Comparison of ENCODE assay signal across 14 cellular contexts in genomic region chr11:84686726-84687125, GRCh38.
"Had no signal": no experiment of that assay in that cellular context is flagged by ENCODE, and none has a peak within 500 bp of the region (broad histone marks: within the 10 kb centered on the region; RNA-seq: fewer than 3 reads in every experiment).

No MANE protein-coding gene starts in this region.

- H3K4me3 ChIP-seq: cardiac muscle cell, coronary artery, gastroesophageal sphincter, hepatocyte, right atrium auricular region, thyroid gland had no signal

- H3K4me3 Mint-ChIP-seq: T-helper 1 cell treated with Interleukin-12 subunit alpha and Interleukin-12 subunit beta and Interleukin-4 antibody, amounts not matched to agents 30 μg/mL and 1 μg/mL, for 36 hours had no signal

- H3K27me3 ChIP-seq: cardiac muscle cell, gastroesophageal sphincter, hepatocyte, right atrium auricular region, thyroid gland had no signal

- H3K9me3 ChIP-seq: gastroesophageal sphincter, right atrium auricular region, thyroid gland had no signal

- H3K9me3 Mint-ChIP-seq: T-helper 1 cell treated with Interleukin-12 subunit alpha and Interleukin-12 subunit beta and Interleukin-4 antibody, amounts not matched to agents 30 μg/mL and 1 μg/mL, for 36 hours had no signal

- H3K4me2 ChIP-seq: hepatocyte had no signal

- H3K36me3 Mint-ChIP-seq: activated naive CD4-positive, alpha-beta T cell treated with anti-CD3 and anti-CD28 coated beads, Interleukin-2, amount 50 U/mL, for 72 hours had no signal

- ATAC-seq: activated naive CD4-positive, alpha-beta T cell treated with anti-CD3 and anti-CD28 coated beads, Interleukin-2, amount 50 U/mL, for 72 hours; gastroesophageal sphincter had no signal

- H3K4me1 ChIP-seq: gastroesophageal sphincter, right atrium auricular region, thyroid gland had no signal

- H3K27ac Mint-ChIP-seq: activated naive CD4-positive, alpha-beta T cell treated with anti-CD3 and anti-CD28 coated beads, Interleukin-2, amount 50 U/mL, for 72 hours; T-helper 1 cell treated with Interleukin-12 subunit alpha and Interleukin-12 subunit beta and Interleukin-4 antibody, amounts not matched to agents 30 μg/mL and 1 μg/mL, for 36 hours had no signal

- H2AFZ ChIP-seq: hepatocyte had no signal

- DNase-seq: activated CD4-positive, alpha-beta T cell treated with anti-CD3 and anti-CD28 coated beads, Interleukin-2, amount 50 U/mL, for 4 hours; activated T-cell treated with anti-CD3 and anti-CD28 coated beads, Interleukin-2, amount 50 U/mL, for 1 hour; effector CD8-positive, alpha-beta T cell; kidney glomerular epithelial cell; midbrain; small intestine; thyroid gland had no signal

- H3K27ac ChIP-seq: cardiac muscle cell, coronary artery, gastroesophageal sphincter, hepatocyte, right atrium auricular region, thyroid gland had no signal

- H3K36me3 ChIP-seq: cardiac muscle cell, gastroesophageal sphincter, right atrium auricular region, thyroid gland had no signal

- H3K79me2 ChIP-seq: hepatocyte had no signal
